2 cellular contexts compared by ENCODE assay signal in the genomic region with DNA sequence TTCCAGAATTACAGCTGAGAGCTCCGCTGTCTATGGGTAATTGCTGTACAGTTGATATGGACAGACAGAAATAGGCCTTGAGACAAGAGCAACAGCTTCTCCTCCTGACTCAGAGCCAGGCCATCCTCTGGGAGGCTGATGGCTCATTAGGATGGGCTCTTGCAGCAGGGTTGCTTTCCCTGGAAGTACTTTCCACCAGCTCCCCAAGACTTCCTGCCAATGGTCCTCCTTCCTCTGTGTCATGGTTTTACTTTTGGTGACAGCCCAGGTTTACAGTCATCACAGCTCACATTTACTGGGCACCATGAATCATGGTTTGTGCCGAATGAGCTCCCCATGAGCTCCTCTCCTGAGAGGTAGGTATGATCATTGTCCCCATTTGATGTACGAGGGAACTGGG.
TF ChIP-seq lines count a peak whose summit lies in the region.

No MANE protein-coding gene starts in this region.

TF ChIP-seq in IMR-90, 13 proteins besides CTCF, POLR2A, EP300 and RAD21:
- TF ChIP-seq MAZ (IDR thresholded peaks at IDR 0.05; ENCODE audit: borderline replicate concordance, low read depth, low read length), result no peak
- no peak for TF ChIP-seq FOS (IDR thresholded peaks at IDR 0.05; ENCODE audit: low read depth, low read length)
- no peak for TF ChIP-seq USF2 (IDR thresholded peaks at IDR 0.05; ENCODE audit: low read depth, low read length)
- TF ChIP-seq CHD1 (IDR thresholded peaks at IDR 0.05; ENCODE audit: low read depth, low read length), result no peak
- no peak for TF ChIP-seq RFX5 (IDR thresholded peaks at IDR 0.05; ENCODE audit: low read depth, low read length)
- TF ChIP-seq RCOR1 (IDR thresholded peaks at IDR 0.05; ENCODE audit: insufficient replicate concordance, low read length), result no peak
- TF ChIP-seq MXI1 (IDR thresholded peaks at IDR 0.05; ENCODE audit: borderline replicate concordance, low read depth, low read length), result no peak

TF ChIP-seq in H1, 55 proteins besides CTCF, POLR2A, EP300 and RAD21:
- no peak for TF ChIP-seq CHD2 (IDR thresholded peaks at IDR 0.05; ENCODE audit: low read length)
- TF ChIP-seq TAF7 (optimal IDR thresholded peaks at IDR 0.05; ENCODE audit: borderline replicate concordance, low read depth, low read length), result no peak
- TF ChIP-seq TBP (IDR thresholded peaks at IDR 0.05; ENCODE audit: low read depth, low read length), result no peak
- TF ChIP-seq KDM4A (IDR thresholded peaks at IDR 0.05; ENCODE audit: low read depth, low read length, severe bottlenecking), result no peak
- no peak for TF ChIP-seq CTBP2 (IDR thresholded peaks at IDR 0.05; ENCODE audit: borderline replicate concordance, insufficient read depth, insufficient read length, low read length)
- TF ChIP-seq EGR1 (IDR thresholded peaks at IDR 0.05; ENCODE audit: borderline replicate concordance, low read depth, low read length), result no peak
- no peak for TF ChIP-seq CBX8 (IDR thresholded peaks at IDR 0.05; ENCODE audit: borderline replicate concordance, low read depth, low read length)
- no peak for TF ChIP-seq KDM5A (IDR thresholded peaks at IDR 0.05; ENCODE audit: low read length)
- TF ChIP-seq USF2 (IDR thresholded peaks at IDR 0.05; ENCODE audit: low read length), result no peak
- no peak for TF ChIP-seq FOSL1 (IDR thresholded peaks at IDR 0.05; ENCODE audit: insufficient read depth, low read depth, low read length)
- TF ChIP-seq RXRA (IDR thresholded peaks at IDR 0.05; ENCODE audit: insufficient read depth, low read depth, low read length), result no peak
- TF ChIP-seq RBBP5 (IDR thresholded peaks at IDR 0.05; ENCODE audit: borderline replicate concordance, low read depth, low read length), result no peak
- TF ChIP-seq SIRT6 (IDR thresholded peaks at IDR 0.05; ENCODE audit: low read length), result no peak
- TF ChIP-seq POU5F1 (IDR thresholded peaks at IDR 0.05; ENCODE audit: low read depth, low read length), result no peak
- TF ChIP-seq SAP30 (IDR thresholded peaks at IDR 0.05; ENCODE audit: insufficient read depth, insufficient replicate concordance, low read length), result no peak
- TF ChIP-seq POLR2AphosphoS5 (IDR thresholded peaks at IDR 0.05; ENCODE audit: low read depth, low read length), result no peak
- TF ChIP-seq GTF2F1 (IDR thresholded peaks at IDR 0.05; ENCODE audit: borderline replicate concordance, low read depth, low read length), result no peak
- TF ChIP-seq, protein P1, sequence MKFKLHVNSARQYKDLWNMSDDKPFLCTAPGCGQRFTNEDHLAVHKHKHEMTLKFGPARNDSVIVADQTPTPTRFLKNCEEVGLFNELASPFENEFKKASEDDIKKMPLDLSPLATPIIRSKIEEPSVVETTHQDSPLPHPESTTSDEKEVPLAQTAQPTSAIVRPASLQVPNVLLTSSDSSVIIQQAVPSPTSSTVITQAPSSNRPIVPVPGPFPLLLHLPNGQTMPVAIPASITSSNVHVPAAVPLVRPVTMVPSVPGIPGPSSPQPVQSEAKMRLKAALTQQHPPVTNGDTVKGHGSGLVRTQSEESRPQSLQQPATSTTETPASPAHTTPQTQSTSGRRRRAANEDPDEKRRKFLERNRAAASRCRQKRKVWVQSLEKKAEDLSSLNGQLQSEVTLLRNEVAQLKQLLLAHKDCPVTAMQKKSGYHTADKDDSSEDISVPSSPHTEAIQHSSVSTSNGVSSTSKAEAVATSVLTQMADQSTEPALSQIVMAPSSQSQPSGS (IDR thresholded peaks at IDR 0.05; ENCODE audit: low read length), result no peak
- TF ChIP-seq MAFK (IDR thresholded peaks at IDR 0.05; ENCODE audit: low read depth, low read length), result no peak
- no peak for TF ChIP-seq ZNF274 (IDR thresholded peaks at IDR 0.05; ENCODE audit: borderline replicate concordance, extremely low read depth, low read length)
